8 cellular contexts compared by ENCODE assay signal in genomic region chr16:53061701-53062159, GRCh38. TPM values are rescaled to one million over a fixed set of nuclear protein-coding genes. Genes with fewer than 3 reads are reported as not detected.
A peak's percentile ranks its signal among the peaks of the same experiment; 100 is the strongest.
DNase-seq lines count a peak whose midpoint lies in the region; ATAC-seq and TF ChIP-seq lines count a peak whose summit lies in the region.

No MANE protein-coding gene starts in this region.

- TF ChIP-seq POLR2A in erythroblast (IDR thresholded peaks at IDR 0.05; ENCODE audit: low read length) = no peak

- H3K27ac ChIP-seq in liver (ENCODE audit: low read depth in 1 of 2, low read length in 2 of 2) = peak overlapping the region in 1 of 2 donors; percentile 45
- H3K27ac ChIP-seq in endodermal cell (ENCODE audit: low read depth, low read length) = no peak overlapping the region

- H3K27me3 ChIP-seq in liver (ENCODE audit: control insufficient read depth in 4 of 4, insufficient read depth in 4 of 4, low read length in 3 of 4) (no peaks in the 10 kb centered on the region), endodermal cell (ENCODE audit: control insufficient read depth, insufficient read depth, low read length, poor library complexity, severe bottlenecking) (no peaks in the 10 kb centered on the region)

- TF ChIP-seq CTCF in liver (IDR thresholded peaks at IDR 0.05; ENCODE audit: low read depth, low read length, missing input control) = no peak
- TF ChIP-seq CTCF in endodermal cell (conservative IDR thresholded peaks at IDR 0.05) = no peak

- peak overlapping the region; percentile 50 to 63 for H3K27ac Mint-ChIP-seq in T-cell
- no peak overlapping the region for H3K27ac Mint-ChIP-seq in endodermal cell

- 20% methylated on average over 3 of the region's 3 CpGs for WGBS in liver
- 60 to 69% methylated on average over 2 to 3 of the region's 3 CpGs for WGBS in endodermal cell (ENCODE audit: insufficient coverage in 1 of 2, insufficient read length in 1 of 2), 2 experiments

- ATAC-seq in GM18909 (IDR thresholded peaks at IDR 0.05; ENCODE audit: poor library complexity, unreplicated experiment) = peak; percentile 88
- ATAC-seq in HG03039 (IDR thresholded peaks at IDR 0.05; ENCODE audit: unreplicated experiment) = peak; percentile 75
- ATAC-seq in T-cell (replicated peaks in 1 of 4) = peak; percentile 23 to 66 (median 60)

- H3K9me3 Mint-ChIP-seq in T-cell (no peaks in the 10 kb centered on the region), endodermal cell (no peaks in the 10 kb centered on the region)

- H3K9me3 ChIP-seq in liver (ENCODE audit: control insufficient read depth in 4 of 4, low read length in 3 of 4) (no peaks in the 10 kb centered on the region), endodermal cell (ENCODE audit: control insufficient read depth, low read length) (no peaks in the 10 kb centered on the region)

- H3K4me1 Mint-ChIP-seq in T-cell (peaks cover 27 to 42% (median 30%) of the 10 kb centered on the region in 3 donors), endodermal cell (peaks cover 3% of the 10 kb centered on the region)

- peaks cover 7 to 29% (median 18%) of the 10 kb centered on the region in 4 donors for H3K4me1 ChIP-seq in liver (ENCODE audit: control insufficient read depth in 4 of 4, insufficient read depth in 4 of 4, low read length in 3 of 4)
- H3K4me1 ChIP-seq in endodermal cell (ENCODE audit: control insufficient read depth, insufficient read depth, low read length) = no peaks in the 10 kb centered on the region

- H3K36me3 Mint-ChIP-seq in T-cell = no peaks in the 10 kb centered on the region
- peaks cover 5% of the 10 kb centered on the region for H3K36me3 Mint-ChIP-seq in endodermal cell (ENCODE audit: low read depth)

- no peaks in the 10 kb centered on the region for H3K27me3 Mint-ChIP-seq in T-cell
- H3K27me3 Mint-ChIP-seq in endodermal cell (ENCODE audit: insufficient read depth) = no peaks in the 10 kb centered on the region

- peak; percentile 45 to 61 for TF ChIP-seq RAD21 in liver (IDR thresholded peaks at IDR 0.05)

- POLR2A ChIA-PET in T-cell (lab: Charles Lee) = no interaction called here

- no peak overlapping the region for H3K4me3 Mint-ChIP-seq in T-cell
- no peak overlapping the region for H3K4me3 Mint-ChIP-seq in endodermal cell

- CTCF ChIA-PET in T-cell (lab: Charles Lee) = interaction anchor here (0.5 to 1.0 kb wide), 2 partner anchors 34 to 99 kb away, joined by 3 read pairs; no protein-coding TSS in a partner anchor

- peak; percentile 57 for DNase-seq in Ammon's horn (ENCODE audit: low spot score)
- DNase-seq in T-cell = peak in 6 of 34 experiments; percentile 1 to 45 (median 6)
- no peak for DNase-seq in endodermal cell
- no peak for DNase-seq in erythroblast (lab: John Stamatoyannopoulos, UW)
- DNase-seq in NCI-H2107 treated with DMSO at 0.1 percent for 48 hours (lab: John Stamatoyannopoulos, UW; ENCODE audit: unreplicated experiment) = no peak

- H3K4me3 ChIP-seq in liver (ENCODE audit: low read depth in 1 of 3, low read length in 3 of 3) (no peak overlapping the region), endodermal cell (ENCODE audit: low read length) (no peak overlapping the region)

- H3K9ac ChIP-seq in liver (ENCODE audit: low read depth in 1 of 2, low read length in 2 of 2) (no peak overlapping the region), endodermal cell (ENCODE audit: extremely low read depth, low read length, poor library complexity, severe bottlenecking) (no peak overlapping the region)

- H3K36me3 ChIP-seq in liver (ENCODE audit: control insufficient read depth in 4 of 4, insufficient read depth in 3 of 4, low read depth in 1 of 4, low read length in 3 of 4) (no peaks in the 10 kb centered on the region), endodermal cell (ENCODE audit: control insufficient read depth, insufficient read depth, low read length) (no peaks in the 10 kb centered on the region)

TF ChIP-seq in liver, 16 proteins besides CTCF, POLR2A, EP300 and RAD21:
- peak; percentile 38 for TF ChIP-seq SP1 (IDR thresholded peaks at IDR 0.05)
- peak; percentile 68 for TF ChIP-seq MAX (IDR thresholded peaks at IDR 0.05)
- peak; percentile 28 for TF ChIP-seq HNF4G (IDR thresholded peaks at IDR 0.05)
- TF ChIP-seq FOXA1 (IDR thresholded peaks at IDR 0.05) = no peak
- TF ChIP-seq NR2F2 (IDR thresholded peaks at IDR 0.05) = no peak
- no peak for TF ChIP-seq JUND (IDR thresholded peaks at IDR 0.05)
- TF ChIP-seq HNF4A (conservative IDR thresholded peaks at IDR 0.05) = peak; percentile 57 to 81
- peak; percentile 54 to 78 for TF ChIP-seq RXRA (IDR thresholded peaks at IDR 0.05)
- TF ChIP-seq EGR1 (IDR thresholded peaks at IDR 0.05; ENCODE audit: low read depth in 2 of 2) = peak; percentile 92 to 97
- TF ChIP-seq, protein P1, sequence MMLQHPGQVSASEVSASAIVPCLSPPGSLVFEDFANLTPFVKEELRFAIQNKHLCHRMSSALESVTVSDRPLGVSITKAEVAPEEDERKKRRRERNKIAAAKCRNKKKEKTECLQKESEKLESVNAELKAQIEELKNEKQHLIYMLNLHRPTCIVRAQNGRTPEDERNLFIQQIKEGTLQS (IDR thresholded peaks at IDR 0.05) = no peak
- TF ChIP-seq YY1 (IDR thresholded peaks at IDR 0.05) = peak; percentile 38
- TF ChIP-seq GABPA (IDR thresholded peaks at IDR 0.05 in 1 of 2, conservative IDR thresholded peaks at IDR 0.05 in 1 of 2) = no peak
- TF ChIP-seq FOXA2 (IDR thresholded peaks at IDR 0.05) = no peak
- TF ChIP-seq, protein P2, sequence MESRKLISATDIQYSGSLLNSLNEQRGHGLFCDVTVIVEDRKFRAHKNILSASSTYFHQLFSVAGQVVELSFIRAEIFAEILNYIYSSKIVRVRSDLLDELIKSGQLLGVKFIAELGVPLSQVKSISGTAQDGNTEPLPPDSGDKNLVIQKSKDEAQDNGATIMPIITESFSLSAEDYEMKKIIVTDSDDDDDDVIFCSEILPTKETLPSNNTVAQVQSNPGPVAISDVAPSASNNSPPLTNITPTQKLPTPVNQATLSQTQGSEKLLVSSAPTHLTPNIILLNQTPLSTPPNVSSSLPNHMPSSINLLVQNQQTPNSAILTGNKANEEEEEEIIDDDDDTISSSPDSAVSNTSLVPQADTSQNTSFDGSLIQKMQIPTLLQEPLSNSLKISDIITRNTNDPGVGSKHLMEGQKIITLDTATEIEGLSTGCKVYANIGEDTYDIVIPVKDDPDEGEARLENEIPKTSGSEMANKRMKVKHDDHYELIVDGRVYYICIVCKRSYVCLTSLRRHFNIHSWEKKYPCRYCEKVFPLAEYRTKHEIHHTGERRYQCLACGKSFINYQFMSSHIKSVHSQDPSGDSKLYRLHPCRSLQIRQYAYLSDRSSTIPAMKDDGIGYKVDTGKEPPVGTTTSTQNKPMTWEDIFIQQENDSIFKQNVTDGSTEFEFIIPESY (IDR thresholded peaks at IDR 0.05) = no peak
- no peak for TF ChIP-seq REST (IDR thresholded peaks at IDR 0.05)
- no peak for TF ChIP-seq TAF1 (conservative IDR thresholded peaks at IDR 0.05)

RNA-seq across cellular contexts. Expression of gene CHD9, which starts 6.9 kb away (rescaled TPM):
- total RNA-seq in T-cell (10 to 100 TPM; 33.0 to 39.3 (median 33.8) TPM), liver (10 to 100 TPM; 31.6 to 46.6 TPM), endodermal cell (10 to 100 TPM; 36.8 to 40.5 TPM)
- polyA plus RNA-seq in liver = 10 to 100 TPM in 1 of 2 donors, 1 to 10 TPM in 1; 6.2 to 33.4 TPM
- polyA plus RNA-seq in endodermal cell (2013, experiment 1 of 2) = 39.3 TPM
- 41.4 TPM for polyA plus RNA-seq in endodermal cell (2013, experiment 2 of 2)

RNA-seq across cellular contexts. Expression of gene CHD9NB, which starts 9.0 kb away (rescaled TPM):
- total RNA-seq in T-cell = not detected
- total RNA-seq in liver = under 1 TPM; 0.05 to 0.42 TPM
- polyA plus RNA-seq in liver = under 1 TPM in 1 of 2 donors, not detected in 1; 0.18 TPM
- 10 to 100 TPM; 13.1 to 14.9 TPM for total RNA-seq in endodermal cell
- 2.8 TPM for polyA plus RNA-seq in endodermal cell (2013, experiment 1 of 2)
- 3.0 TPM for polyA plus RNA-seq in endodermal cell (2013, experiment 2 of 2)

Comparison
In these comparisons a context has a peak if more than half of its experiments do, and no peak if none do; other contexts are left out.
1. RNA of gene CHD9NB, which starts 9.0 kb away (total RNA-seq): 13.1 to 14.9 TPM in endodermal cell; 0.05 to 0.42 TPM in liver and not detected in T-cell; every median in the first group is over 4 times any median in the second.
2. Peak in every context shown above with its lines, with median percentiles within 50 percentile points of each other: ATAC-seq.